ENCODE assay signal across 8 cellular contexts in genomic region chr14:58426819-58427288, GRCh38. TPM values are rescaled to one million over a fixed set of nuclear protein-coding genes. Genes with fewer than 3 reads are reported as not detected.
DNase-seq lines count a peak whose midpoint lies in the region; ATAC-seq and TF ChIP-seq lines count a peak whose summit lies in the region.

No MANE protein-coding gene starts in this region.

- H3K4me3 Mint-ChIP-seq in CD14-positive monocyte (peak overlapping the region; percentile 87 to 96), neural progenitor cell (peak overlapping the region; percentile 97)
- peak overlapping the region; percentile 86 for H3K4me3 Mint-ChIP-seq in activated T-helper 1 cell treated with anti-CD3 and anti-CD28 coated beads, Interleukin-12 subunit alpha, Interleukin-12 subunit beta, Interleukin-2, Interleukin-4 antibody, amounts not matched to agents 30 ng/mL and 10 ng/mL and 1 ng/mL, durations not matched to agents 14 hours and 24 hours and 36 hours

- intact Hi-C loops in CD14-positive monocyte (cut with micrococcal nuclease): loop anchor here (10.0 kb wide), 2 partner anchors 132 to 182 kb away; partner anchors contain the start of genes ARID4A (in 1 of the 2) and PSMA3 (in 1 of the 2)
- intact Hi-C loops in Panc1 (cut with micrococcal nuclease; ENCODE audit: unreplicated experiment): no loop called here
- intact Hi-C loops in activated T-helper 1 cell treated with anti-CD3 and anti-CD28 coated beads, Interleukin-12 subunit alpha, Interleukin-12 subunit beta, Interleukin-2, Interleukin-4 antibody, amounts not matched to agents 30 ng/mL and 10 ng/mL and 1 ng/mL, durations not matched to agents 14 hours and 24 hours and 36 hours (cut with micrococcal nuclease): loop anchor here (1.0 to 5.0 kb wide), 12 partner anchors 32 to 1822 kb away; partner anchors contain the start of genes ARID4A, DAAM1, DACT1 and JKAMP

- BruUV-seq in Panc1 (replicated peaks; lab: Mats Ljungman, UMichigan): no TSS peak

- TF ChIP-seq CTCF in CD14-positive monocyte (IDR thresholded peaks at IDR 0.05) (no peak), Panc1 (IDR thresholded peaks at IDR 0.05) (no peak), fibroblast of the aortic adventitia (IDR thresholded peaks at IDR 0.05; ENCODE audit: insufficient read depth, low read length) (no peak), neural progenitor cell (IDR thresholded peaks at IDR 0.05) (no peak)

- peak overlapping the region; percentile 100 for H2AFZ ChIP-seq in neural progenitor cell (replicated peaks)

- peak overlapping the region; percentile 81 for H3K9ac ChIP-seq in HUES64 (ENCODE audit: low read depth, low read length)
- peak overlapping the region; percentile 42 for H3K9ac ChIP-seq in neural progenitor cell
- H3K9ac ChIP-seq in subcutaneous abdominal adipose tissue (ENCODE audit: low read length in 5 of 5): peak overlapping the region; percentile 76 to 99 (median 99)

- in situ Hi-C loops in Panc1 (cut with HindIII; ENCODE audit: low pct_unique_long_range_greater_than_20kb, low sequenced_read_pairs): no loop called here

- no peaks in the 10 kb centered on the region for H3K9me3 ChIP-seq in HUES64 (ENCODE audit: insufficient read depth, low read depth, low read length)
- no peaks in the 10 kb centered on the region for H3K9me3 ChIP-seq in Panc1 (ENCODE audit: control insufficient read depth, insufficient read depth, low read depth, low read length)
- no peaks in the 10 kb centered on the region for H3K9me3 ChIP-seq in neural progenitor cell (ENCODE audit: low read depth)
- no peaks in the 10 kb centered on the region for H3K9me3 ChIP-seq in subcutaneous abdominal adipose tissue (ENCODE audit: control insufficient read depth in 5 of 5, low read length in 5 of 5)

- H4K20me1 ChIP-seq in neural progenitor cell (ENCODE audit: low read depth): peaks cover 3% of the 10 kb centered on the region

- under 1% methylated on average over 31 of the region's 31 CpGs for WGBS in HUES64

- peak overlapping the region; percentile 95 to 99 (median 98) for H3K27ac Mint-ChIP-seq in CD14-positive monocyte
- H3K27ac Mint-ChIP-seq in activated T-helper 1 cell treated with anti-CD3 and anti-CD28 coated beads, Interleukin-12 subunit alpha, Interleukin-12 subunit beta, Interleukin-2, Interleukin-4 antibody, amounts not matched to agents 30 ng/mL and 10 ng/mL and 1 ng/mL, durations not matched to agents 14 hours and 24 hours and 36 hours: peak overlapping the region; percentile 96
- H3K27ac Mint-ChIP-seq in neural progenitor cell: peak overlapping the region; percentile 96

- peak; percentile 56 for DNase-seq in CD14-positive monocyte (ENCODE audit: low spot score)
- DNase-seq in Panc1 (ENCODE audit: low read depth, low spot score): no peak
- peak; percentile 29 for DNase-seq in activated T-helper 1 cell treated with anti-CD3 and anti-CD28 coated beads, Interleukin-12 subunit alpha, Interleukin-12 subunit beta, Interleukin-2, Interleukin-4 antibody, amounts not matched to agents 30 ng/mL and 10 ng/mL and 1 ng/mL, durations not matched to agents 14 hours and 24 hours and 36 hours (ENCODE audit: low spot score)
- DNase-seq in fibroblast of the aortic adventitia (ENCODE audit: low read depth): no peak
- peak; percentile 85 for DNase-seq in neural progenitor cell (ENCODE audit: low spot score)

- ATAC-seq in GM19397 (IDR thresholded peaks at IDR 0.05; ENCODE audit: unreplicated experiment) (peak; percentile 33), Panc1 (peak; percentile 85)

- H3K4me2 ChIP-seq in neural progenitor cell: peak overlapping the region; percentile 92

- H3K27ac ChIP-seq in HUES64 (ENCODE audit: low read depth, low read length) (peak overlapping the region; percentile 82), Panc1 (ENCODE audit: low read length) (peak overlapping the region; percentile 100), neural progenitor cell (peak overlapping the region; percentile 79), subcutaneous abdominal adipose tissue (ENCODE audit: low read depth, low read length) (peak overlapping the region; percentile 95)

- H3K4me1 ChIP-seq in HUES64 (ENCODE audit: insufficient read depth, low read length) (peaks cover 12% of the 10 kb centered on the region; the same call in 1 of the 2 replicates), Panc1 (ENCODE audit: control insufficient read depth, insufficient read depth, low read length) (peaks cover 5% of the 10 kb centered on the region; the same call in 1 of the 2 replicates), neural progenitor cell (peaks cover 6% of the 10 kb centered on the region), subcutaneous abdominal adipose tissue (ENCODE audit: control insufficient read depth in 5 of 5, insufficient read depth in 5 of 5, low read length in 5 of 5) (peaks cover 0 to 29% (median 20%) of the 10 kb centered on the region in 5 donors)

- H3F3A ChIP-seq in neural progenitor cell (ENCODE audit: low read depth): peaks cover 10% of the 10 kb centered on the region

- H3K79me2 ChIP-seq in neural progenitor cell (ENCODE audit: low read depth): peaks cover 58% of the 10 kb centered on the region

- H3K4me1 Mint-ChIP-seq in CD14-positive monocyte (peaks cover 16% of the 10 kb centered on the region), neural progenitor cell (peaks cover 21% of the 10 kb centered on the region)
- H3K4me1 Mint-ChIP-seq in activated T-helper 1 cell treated with anti-CD3 and anti-CD28 coated beads, Interleukin-12 subunit alpha, Interleukin-12 subunit beta, Interleukin-2, Interleukin-4 antibody, amounts not matched to agents 30 ng/mL and 10 ng/mL and 1 ng/mL, durations not matched to agents 14 hours and 24 hours and 36 hours (ENCODE audit: low read depth): peaks cover 49% of the 10 kb centered on the region

- POLR2A ChIA-PET in Panc1 (lab: Charles Lee): no interaction called here

- peaks cover 42% of the 10 kb centered on the region for H3K36me3 ChIP-seq in HUES64 (ENCODE audit: insufficient read depth, low read length)
- H3K36me3 ChIP-seq in Panc1 (ENCODE audit: control insufficient read depth, insufficient read depth, low read length): peaks cover 2% of the 10 kb centered on the region
- no peaks in the 10 kb centered on the region for H3K36me3 ChIP-seq in neural progenitor cell
- peaks cover 4 to 12% (median 7%) of the 10 kb centered on the region in 5 donors for H3K36me3 ChIP-seq in subcutaneous abdominal adipose tissue (ENCODE audit: control insufficient read depth in 5 of 5, insufficient read depth in 5 of 5, low read length in 5 of 5)

- no peaks in the 10 kb centered on the region for H3K9me3 Mint-ChIP-seq in CD14-positive monocyte
- H3K9me3 Mint-ChIP-seq in activated T-helper 1 cell treated with anti-CD3 and anti-CD28 coated beads, Interleukin-12 subunit alpha, Interleukin-12 subunit beta, Interleukin-2, Interleukin-4 antibody, amounts not matched to agents 30 ng/mL and 10 ng/mL and 1 ng/mL, durations not matched to agents 14 hours and 24 hours and 36 hours: no peaks in the 10 kb centered on the region
- no peaks in the 10 kb centered on the region for H3K9me3 Mint-ChIP-seq in neural progenitor cell

- CTCF ChIA-PET in Panc1 (lab: Charles Lee): no interaction called here

- H3K27me3 Mint-ChIP-seq in CD14-positive monocyte (ENCODE audit: low read depth in 3 of 3): no peaks in the 10 kb centered on the region
- no peaks in the 10 kb centered on the region for H3K27me3 Mint-ChIP-seq in activated T-helper 1 cell treated with anti-CD3 and anti-CD28 coated beads, Interleukin-12 subunit alpha, Interleukin-12 subunit beta, Interleukin-2, Interleukin-4 antibody, amounts not matched to agents 30 ng/mL and 10 ng/mL and 1 ng/mL, durations not matched to agents 14 hours and 24 hours and 36 hours (ENCODE audit: insufficient read depth)
- peaks cover 4% of the 10 kb centered on the region for H3K27me3 Mint-ChIP-seq in neural progenitor cell (ENCODE audit: insufficient read depth, low read depth)

- H3K27me3 ChIP-seq in HUES64 (ENCODE audit: insufficient read depth, low read length) (no peaks in the 10 kb centered on the region), Panc1 (ENCODE audit: control insufficient read depth, insufficient read depth, low read length) (no peaks in the 10 kb centered on the region), neural progenitor cell (no peaks in the 10 kb centered on the region), subcutaneous abdominal adipose tissue (ENCODE audit: control insufficient read depth in 5 of 5, insufficient read depth in 4 of 5, low read length in 5 of 5) (no peaks in the 10 kb centered on the region)

- H3K4me3 ChIP-seq in HUES64 (ENCODE audit: low read length) (peak overlapping the region; percentile 73), Panc1 (ENCODE audit: low read depth in 2 of 2, low read length in 2 of 2) (peak overlapping the region; percentile 91 to 98), fibroblast of the aortic adventitia (ENCODE audit: low read depth, low read length) (peak overlapping the region; percentile 96), neural progenitor cell (peak overlapping the region; percentile 90), subcutaneous abdominal adipose tissue (ENCODE audit: low read depth in 1 of 5, low read length in 5 of 5) (peak overlapping the region; percentile 89 to 99 (median 95))

- H3K36me3 Mint-ChIP-seq in CD14-positive monocyte (peaks cover 21% of the 10 kb centered on the region in 2 donors), neural progenitor cell (peaks cover 3% of the 10 kb centered on the region)
- H3K36me3 Mint-ChIP-seq in activated T-helper 1 cell treated with anti-CD3 and anti-CD28 coated beads, Interleukin-12 subunit alpha, Interleukin-12 subunit beta, Interleukin-2, Interleukin-4 antibody, amounts not matched to agents 30 ng/mL and 10 ng/mL and 1 ng/mL, durations not matched to agents 14 hours and 24 hours and 36 hours (ENCODE audit: low read depth): peaks cover 13% of the 10 kb centered on the region

RNA-seq across cellular contexts. Expression of gene TIMM9, which starts 0.5 kb away (rescaled TPM):
- polyA plus RNA-seq in CD14-positive monocyte: 10 to 100 TPM; 26.2 to 29.9 TPM
- polyA plus RNA-seq in HUES64 (2013, experiment 1 of 2): 57.4 TPM
- polyA plus RNA-seq in HUES64 (2013, experiment 2 of 2): 66.9 TPM
- total RNA-seq in Panc1 (2021; ENCODE audit: unreplicated experiment) (34.4 TPM), fibroblast of the aortic adventitia (ENCODE audit: low replicate concordance) (20.2 and 44.4 TPM in 2 replicates), neural progenitor cell (ENCODE audit: low replicate concordance) (74.1 and 97.2 TPM in 2 replicates)
- polyA plus RNA-seq in Panc1 (2012; ENCODE audit: insufficient read length): 30.3 TPM
- 66.5 and 67.4 TPM in 2 replicates for total RNA-seq in activated T-helper 1 cell treated with anti-CD3 and anti-CD28 coated beads, Interleukin-12 subunit alpha, Interleukin-12 subunit beta, Interleukin-2, Interleukin-4 antibody, amounts not matched to agents 30 ng/mL and 10 ng/mL and 1 ng/mL, durations not matched to agents 14 hours and 24 hours and 36 hours

RNA-seq across cellular contexts. Expression of gene KIAA0586, which starts 0.7 kb away (rescaled TPM):
- 1 to 10 TPM; 3.4 to 7.5 TPM for polyA plus RNA-seq in CD14-positive monocyte
- 19.5 TPM for polyA plus RNA-seq in HUES64 (2013, experiment 1 of 2)
- 20.3 TPM for polyA plus RNA-seq in HUES64 (2013, experiment 2 of 2)
- total RNA-seq in Panc1 (2021; ENCODE audit: unreplicated experiment): 14.7 TPM
- 6.9 TPM for polyA plus RNA-seq in Panc1 (2012; ENCODE audit: insufficient read length)
- total RNA-seq in activated T-helper 1 cell treated with anti-CD3 and anti-CD28 coated beads, Interleukin-12 subunit alpha, Interleukin-12 subunit beta, Interleukin-2, Interleukin-4 antibody, amounts not matched to agents 30 ng/mL and 10 ng/mL and 1 ng/mL, durations not matched to agents 14 hours and 24 hours and 36 hours: 19.7 and 19.8 TPM in 2 replicates
- 22.5 and 45.2 TPM in 2 replicates for total RNA-seq in fibroblast of the aortic adventitia (ENCODE audit: low replicate concordance)
- 55.9 and 79.4 TPM in 2 replicates for total RNA-seq in neural progenitor cell (ENCODE audit: low replicate concordance)

RNA-seq across cellular contexts. Expression of gene TOMM20L, which starts 31.1 kb away (rescaled TPM):
- under 1 TPM in 1 of 2 donors, not detected in 1; 0.33 TPM for polyA plus RNA-seq in CD14-positive monocyte
- polyA plus RNA-seq in HUES64 (2013, experiment 1 of 2): not detected
- not detected for polyA plus RNA-seq in HUES64 (2013, experiment 2 of 2)
- total RNA-seq in Panc1 (2021; ENCODE audit: unreplicated experiment) (not detected), fibroblast of the aortic adventitia (ENCODE audit: low replicate concordance) (not detected in 2 replicates), neural progenitor cell (ENCODE audit: low replicate concordance) (not detected in 2 replicates)
- not detected for polyA plus RNA-seq in Panc1 (2012; ENCODE audit: insufficient read length)
- total RNA-seq in activated T-helper 1 cell treated with anti-CD3 and anti-CD28 coated beads, Interleukin-12 subunit alpha, Interleukin-12 subunit beta, Interleukin-2, Interleukin-4 antibody, amounts not matched to agents 30 ng/mL and 10 ng/mL and 1 ng/mL, durations not matched to agents 14 hours and 24 hours and 36 hours: not detected in 2 replicates

Comparison
In these comparisons a context has a peak if more than half of its experiments do, and no peak if none do; other contexts are left out.
1. DNase-seq: peak in CD14-positive monocyte (single experiment), activated T-helper 1 cell treated with anti-CD3 and anti-CD28 coated beads, Interleukin-12 subunit alpha, Interleukin-12 subunit beta, Interleukin-2, Interleukin-4 antibody, amounts not matched to agents 30 ng/mL and 10 ng/mL and 1 ng/mL, durations not matched to agents 14 hours and 24 hours and 36 hours (single experiment) and neural progenitor cell (single experiment); none in Panc1 (single experiment) and fibroblast of the aortic adventitia (single experiment).
2. H3K9ac ChIP-seq: peak in every context shown above with its lines; median percentile 99 in subcutaneous abdominal adipose tissue; 81 in HUES64; 42 in neural progenitor cell.
3. Peak in every context shown above with its lines, with median percentiles within 50 percentile points of each other: H3K27ac Mint-ChIP-seq, H3K4me3 Mint-ChIP-seq, H3K27ac ChIP-seq and H3K4me3 ChIP-seq.